In the genomic region with DNA sequence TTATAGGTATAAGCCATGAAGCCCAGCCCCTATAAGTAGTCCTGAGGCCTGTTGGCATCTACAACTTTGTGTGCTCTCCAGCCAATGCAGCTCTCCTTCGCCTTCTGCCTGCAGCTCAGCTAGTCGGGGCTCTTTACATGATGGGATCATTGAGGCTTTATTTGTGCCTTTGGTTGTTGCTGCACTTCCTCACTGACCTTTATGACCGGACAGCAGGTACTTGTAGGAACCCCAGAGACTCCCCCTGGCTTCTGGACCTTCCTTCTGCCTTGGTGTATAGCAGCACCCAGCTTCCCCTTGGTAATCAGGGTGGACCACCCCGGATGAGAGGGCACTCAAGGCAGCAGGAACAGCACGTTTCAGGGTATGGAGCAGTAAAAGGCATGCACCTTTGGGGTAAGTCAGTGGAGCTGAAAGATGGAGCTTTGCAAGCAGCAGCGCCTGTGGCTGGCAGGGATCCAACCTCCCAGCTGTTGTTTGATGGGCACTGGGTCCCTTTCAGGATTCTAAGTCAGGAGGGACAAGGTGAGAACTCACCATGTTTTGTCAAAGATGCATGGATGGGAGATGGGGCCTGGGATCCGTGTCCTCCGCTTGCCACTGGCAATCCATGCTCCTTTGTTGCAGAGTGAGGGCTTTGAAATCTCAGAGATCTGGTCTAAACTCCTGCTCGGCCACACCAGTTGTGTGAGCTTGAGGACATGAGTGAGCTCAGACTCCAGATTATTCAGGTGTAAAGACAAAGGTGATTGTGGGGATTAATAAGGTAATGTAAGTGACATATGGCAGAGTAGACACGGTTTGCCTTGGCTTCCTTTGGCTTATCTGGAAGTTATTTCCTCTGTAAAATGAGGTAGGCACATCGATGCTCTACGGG, we compare ENCODE assay signal across 14 cellular contexts.
DNase-seq lines count a peak whose midpoint lies in the region; ATAC-seq and TF ChIP-seq lines count a peak whose summit lies in the region.
"Had no signal": no experiment of that assay in that cellular context is flagged by ENCODE, and none has a peak within 500 bp of the region (broad histone marks: within the 10 kb centered on the region; RNA-seq: fewer than 3 reads in every experiment).

No MANE protein-coding gene starts in this region.

- no peak for TF ChIP-seq CTCF in HL-60 (IDR thresholded peaks at IDR 0.05; ENCODE audit: insufficient read depth, low read length)
- no peak for TF ChIP-seq CTCF in neutrophil (IDR thresholded peaks at IDR 0.05)

- H3K27me3 Mint-ChIP-seq in activated T-helper 1 cell treated with anti-CD3 and anti-CD28 coated beads, Interleukin-12 subunit alpha, Interleukin-12 subunit beta, Interleukin-2, Interleukin-4 antibody, amounts not matched to agents 30 ng/mL and 10 ng/mL and 1 ng/mL, durations not matched to agents 14 hours and 24 hours and 36 hours (ENCODE audit: insufficient read depth) = peaks cover 6% of the 10 kb centered on the region

- peaks cover 3% of the 10 kb centered on the region for H3K36me3 Mint-ChIP-seq in activated T-helper 1 cell treated with anti-CD3 and anti-CD28 coated beads, Interleukin-12 subunit alpha, Interleukin-12 subunit beta, Interleukin-2, Interleukin-4 antibody, amounts not matched to agents 30 ng/mL and 10 ng/mL and 1 ng/mL, durations not matched to agents 14 hours and 24 hours and 36 hours (ENCODE audit: low read depth)

- ATAC-seq in GM21528 (IDR thresholded peaks at IDR 0.05; ENCODE audit: low FRiP score, unreplicated experiment) (no peak), HG02852 (IDR thresholded peaks at IDR 0.05; ENCODE audit: unreplicated experiment) (no peak)

- H3K4me1 Mint-ChIP-seq in activated T-helper 1 cell treated with anti-CD3 and anti-CD28 coated beads, Interleukin-12 subunit alpha, Interleukin-12 subunit beta, Interleukin-2, Interleukin-4 antibody, amounts not matched to agents 30 ng/mL and 10 ng/mL and 1 ng/mL, durations not matched to agents 14 hours and 24 hours and 36 hours (ENCODE audit: low read depth) = peaks cover 84% of the 10 kb centered on the region

- H3K36me3 ChIP-seq in neutrophil = no peaks in the 10 kb centered on the region

- DNase-seq in NCI-H524 (lab: John Stamatoyannopoulos, UW) (peak; percentile 63 to 77), NCI-H524 treated with DMSO at 0.1 percent for 48 hours (lab: John Stamatoyannopoulos, UW) (no peak), HL-60 (ENCODE audit: low read depth in 1 of 2, low spot score in 1 of 2) (no peak), hippocampal formation (lab: John Stamatoyannopoulos, UW) (no peak)
- DNase-seq in activated T-helper 1 cell treated with anti-CD3 and anti-CD28 coated beads, Interleukin-12 subunit alpha, Interleukin-12 subunit beta, Interleukin-2, Interleukin-4 antibody, amounts not matched to agents 30 ng/mL and 10 ng/mL and 1 ng/mL, durations not matched to agents 14 hours and 24 hours and 36 hours (ENCODE audit: low spot score) = no peak
- DNase-seq: activated CD4-positive, CD25-positive, alpha-beta regulatory T cell treated with anti-CD3 and anti-CD28 coated beads, Interleukin-2, amount 50 U/mL, for 72 hours; amniotic stem cell; Kasumi-1; NCI-H446 had no signal

- no peak overlapping the region for H3K4me3 ChIP-seq in HL-60 (replicated peaks; ENCODE audit: insufficient read depth, low read length)
- no peak overlapping the region for H3K4me3 ChIP-seq in neutrophil (ENCODE audit: low read depth in 1 of 2, low read length in 1 of 2)
- H3K4me3 ChIP-seq: dorsolateral prefrontal cortex, smooth muscle cell had no signal

- H3K27ac ChIP-seq in HL-60 (replicated peaks) = peak overlapping the region; percentile 93; the same call in 1 of the 2 replicates
- peak overlapping the region; percentile 100 for H3K27ac ChIP-seq in neutrophil

- H3K27me3 ChIP-seq in HL-60 (ENCODE audit: insufficient read depth, poor library complexity, severe bottlenecking) (no peaks in the 10 kb centered on the region), neutrophil (no peaks in the 10 kb centered on the region)
- H3K27me3 ChIP-seq: dorsolateral prefrontal cortex had no signal

- H3K4me1 ChIP-seq in neutrophil (ENCODE audit: control insufficient read depth in 1 of 2, insufficient read depth in 1 of 2, low read depth in 1 of 2, low read length in 1 of 2) = peaks cover 82 to 90% of the 10 kb centered on the region in 2 experiments

- no peaks in the 10 kb centered on the region for H3K9me3 ChIP-seq in neutrophil

- no peak overlapping the region for H3K27ac Mint-ChIP-seq in activated T-helper 1 cell treated with anti-CD3 and anti-CD28 coated beads, Interleukin-12 subunit alpha, Interleukin-12 subunit beta, Interleukin-2, Interleukin-4 antibody, amounts not matched to agents 30 ng/mL and 10 ng/mL and 1 ng/mL, durations not matched to agents 14 hours and 24 hours and 36 hours

- intact Hi-C loops in activated T-helper 1 cell treated with anti-CD3 and anti-CD28 coated beads, Interleukin-12 subunit alpha, Interleukin-12 subunit beta, Interleukin-2, Interleukin-4 antibody, amounts not matched to agents 30 ng/mL and 10 ng/mL and 1 ng/mL, durations not matched to agents 14 hours and 24 hours and 36 hours (cut with micrococcal nuclease) = no loop called here

- peak overlapping the region; percentile 25 for H3K4me3 Mint-ChIP-seq in activated T-helper 1 cell treated with anti-CD3 and anti-CD28 coated beads, Interleukin-12 subunit alpha, Interleukin-12 subunit beta, Interleukin-2, Interleukin-4 antibody, amounts not matched to agents 30 ng/mL and 10 ng/mL and 1 ng/mL, durations not matched to agents 14 hours and 24 hours and 36 hours

- H3K9me3 Mint-ChIP-seq in activated T-helper 1 cell treated with anti-CD3 and anti-CD28 coated beads, Interleukin-12 subunit alpha, Interleukin-12 subunit beta, Interleukin-2, Interleukin-4 antibody, amounts not matched to agents 30 ng/mL and 10 ng/mL and 1 ng/mL, durations not matched to agents 14 hours and 24 hours and 36 hours = peaks cover 6% of the 10 kb centered on the region

Comparison
In these comparisons a context has a peak if more than half of its experiments do, and no peak if none do; other contexts are left out.
1. DNase-seq: peak in NCI-H524 (2 of 2); none in NCI-H524 treated with DMSO at 0.1 percent for 48 hours (single experiment), HL-60 (0 of 2), activated T-helper 1 cell treated with anti-CD3 and anti-CD28 coated beads, Interleukin-12 subunit alpha, Interleukin-12 subunit beta, Interleukin-2, Interleukin-4 antibody, amounts not matched to agents 30 ng/mL and 10 ng/mL and 1 ng/mL, durations not matched to agents 14 hours and 24 hours and 36 hours (single experiment) and hippocampal formation (0 of 2).